ENCODE assay signal across 12 cellular contexts in the genomic region with DNA sequence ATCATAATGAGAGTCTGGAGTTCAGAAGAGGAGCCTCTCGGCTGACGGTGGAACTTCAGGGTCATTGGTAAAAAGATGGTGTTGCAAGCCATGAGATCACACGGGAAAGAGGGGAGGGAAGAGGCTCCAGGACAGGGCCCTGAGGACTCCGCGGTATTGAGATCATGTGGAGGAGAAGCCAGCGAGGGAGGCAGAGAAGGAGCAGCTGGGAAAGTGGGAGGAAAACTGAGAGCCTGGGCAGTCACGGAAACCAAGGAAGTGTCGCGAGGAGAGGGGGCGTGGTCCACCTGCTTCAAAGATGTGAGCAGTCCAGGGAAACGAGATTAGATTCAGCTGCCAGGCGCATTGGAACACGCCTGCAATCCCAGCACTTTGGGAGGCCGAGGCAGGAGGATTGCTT. TPM values are rescaled to one million over a fixed set of nuclear protein-coding genes. Genes with fewer than 3 reads are reported as not detected.
DNase-seq lines count a peak whose midpoint lies in the region; ATAC-seq and TF ChIP-seq lines count a peak whose summit lies in the region.
"Had no signal": no experiment of that assay in that cellular context is flagged by ENCODE, and none has a peak within 500 bp of the region (broad histone marks: within the 10 kb centered on the region; RNA-seq: fewer than 3 reads in every experiment).

No MANE protein-coding gene starts in this region.

- H3K36me3 Mint-ChIP-seq in progenitor cell of endocrine pancreas (ENCODE audit: insufficient read depth), result no peaks in the 10 kb centered on the region
- H3K36me3 Mint-ChIP-seq in activated T-cell treated with anti-CD3 and anti-CD28 coated beads, Interleukin-2, amount 50 U/mL, for 4 hours (ENCODE audit: insufficient read depth), result no peaks in the 10 kb centered on the region
- H3K36me3 Mint-ChIP-seq: type B pancreatic cell had no signal

- H3K27me3 Mint-ChIP-seq in progenitor cell of endocrine pancreas, result peaks cover 22% of the 10 kb centered on the region
- H3K27me3 Mint-ChIP-seq in activated T-cell treated with anti-CD3 and anti-CD28 coated beads, Interleukin-2, amount 50 U/mL, for 4 hours (ENCODE audit: low read depth), result peaks cover 13% of the 10 kb centered on the region

- H3K27ac ChIP-seq in HL-60 (replicated peaks) (no peak overlapping the region), WERI-Rb-1 (no peak overlapping the region)

- H3K4me3 ChIP-seq in HL-60 (replicated peaks; ENCODE audit: insufficient read depth, low read length) (no peak overlapping the region), WERI-Rb-1 (ENCODE audit: low read depth, low read length) (no peak overlapping the region)

- no peaks in the 10 kb centered on the region for H3K4me1 Mint-ChIP-seq in progenitor cell of endocrine pancreas (ENCODE audit: low read depth)
- peaks cover 18% of the 10 kb centered on the region for H3K4me1 Mint-ChIP-seq in activated T-cell treated with anti-CD3 and anti-CD28 coated beads, Interleukin-2, amount 50 U/mL, for 4 hours (ENCODE audit: low read depth)

- no peak for ATAC-seq in HG02571 (IDR thresholded peaks at IDR 0.05; ENCODE audit: unreplicated experiment)
- no peak for ATAC-seq in activated T-cell treated with anti-CD3 and anti-CD28 coated beads, Interleukin-2, amount 50 U/mL, for 4 hours
- ATAC-seq: HCT116 had no signal

- no peaks in the 10 kb centered on the region for H3K36me3 ChIP-seq in WERI-Rb-1

- H3K4me3 Mint-ChIP-seq in progenitor cell of endocrine pancreas (ENCODE audit: low read depth), result no peak overlapping the region
- H3K4me3 Mint-ChIP-seq in activated T-cell treated with anti-CD3 and anti-CD28 coated beads, Interleukin-2, amount 50 U/mL, for 4 hours, result no peak overlapping the region
- H3K4me3 Mint-ChIP-seq: type B pancreatic cell had no signal

- DNase-seq in COLO829 (ENCODE audit: low spot score) (peak; percentile 31), HL-60 (ENCODE audit: low read depth in 1 of 2, low spot score in 1 of 2) (peak; percentile 22 to 29), WERI-Rb-1 (peak; percentile 26), middle frontal gyrus (ENCODE audit: extremely low spot score, low spot score) (peak; percentile 50), T-helper 2 cell (no peak), progenitor cell of endocrine pancreas (ENCODE audit: low spot score, unreplicated experiment) (no peak)
- DNase-seq in activated T-cell treated with anti-CD3 and anti-CD28 coated beads, Interleukin-2, amount 50 U/mL, for 4 hours, result no peak
- DNase-seq: dermis blood vessel endothelial cell; NK-92 treated with Interleukin-12 subunit alpha and Interleukin-12 subunit beta, amount 100 ng/mL, for 24 hours had no signal

- H3K9me3 Mint-ChIP-seq in progenitor cell of endocrine pancreas (ENCODE audit: low read depth), result no peaks in the 10 kb centered on the region
- H3K9me3 Mint-ChIP-seq in activated T-cell treated with anti-CD3 and anti-CD28 coated beads, Interleukin-2, amount 50 U/mL, for 4 hours, result no peaks in the 10 kb centered on the region
- H3K9me3 Mint-ChIP-seq: type B pancreatic cell had no signal

- no peaks in the 10 kb centered on the region for H3K27me3 ChIP-seq in HL-60 (ENCODE audit: insufficient read depth, poor library complexity, severe bottlenecking)
- H3K27me3 ChIP-seq in WERI-Rb-1 (ENCODE audit: insufficient read depth, low read depth, severe bottlenecking), result peaks cover 12% of the 10 kb centered on the region

- no peaks in the 10 kb centered on the region for H3K9me3 ChIP-seq in WERI-Rb-1 (ENCODE audit: severe bottlenecking)

- H3K27ac Mint-ChIP-seq in progenitor cell of endocrine pancreas, result no peak overlapping the region
- H3K27ac Mint-ChIP-seq: type B pancreatic cell had no signal

- TF ChIP-seq CTCF in HL-60 (IDR thresholded peaks at IDR 0.05; ENCODE audit: insufficient read depth, low read length), result no peak
- TF ChIP-seq CTCF in WERI-Rb-1 (IDR thresholded peaks at IDR 0.05; ENCODE audit: low read depth, low read length), result no peak
- TF ChIP-seq CTCF in progenitor cell of endocrine pancreas (IDR thresholded peaks at IDR 0.05; ENCODE audit: unreplicated experiment), result no peak

RNA-seq across cellular contexts. Expression of a gene that starts 27.7 kb away (rescaled TPM):
- total RNA-seq in progenitor cell of endocrine pancreas, result 89.4 and 91.2 TPM in 2 replicates
- 1 to 10 TPM; 1.4 to 1.5 (median 1.5) TPM for total RNA-seq in activated T-cell treated with anti-CD3 and anti-CD28 coated beads, Interleukin-2, amount 50 U/mL, for 4 hours

RNA-seq across cellular contexts. Expression of a gene that starts 52.9 kb away (rescaled TPM):
- total RNA-seq in progenitor cell of endocrine pancreas, result 82.9 and 87.5 TPM in 2 replicates
- 100 to 1,000 TPM; 291 to 305 (median 303) TPM for total RNA-seq in activated T-cell treated with anti-CD3 and anti-CD28 coated beads, Interleukin-2, amount 50 U/mL, for 4 hours

Comparison
In these comparisons a context has a peak if more than half of its experiments do, and no peak if none do; other contexts are left out.
1. DNase-seq: peak in COLO829 (single experiment), HL-60 (2 of 2), WERI-Rb-1 (single experiment) and middle frontal gyrus (single experiment); none in T-helper 2 cell (0 of 5), progenitor cell of endocrine pancreas (single experiment) and activated T-cell treated with anti-CD3 and anti-CD28 coated beads, Interleukin-2, amount 50 U/mL, for 4 hours (single experiment).
2. RNA of a gene that starts 27.7 kb away (total RNA-seq): 89.4 to 91.2 TPM in progenitor cell of endocrine pancreas; 1.4 to 1.5 TPM in activated T-cell treated with anti-CD3 and anti-CD28 coated beads, Interleukin-2, amount 50 U/mL, for 4 hours; every median in the first group is over 10 times any median in the second.